In genomic region chr6:107488174-107488874, GRCh38 we compare ENCODE assay signal across 8 cellular contexts. TPM values are rescaled to one million over a fixed set of nuclear protein-coding genes. Genes with fewer than 3 reads are reported as not detected.
DNase-seq lines count a peak whose midpoint lies in the region; ATAC-seq and TF ChIP-seq lines count a peak whose summit lies in the region.

No MANE protein-coding gene starts in this region.

- H3K4me1 ChIP-seq in urinary bladder (ENCODE audit: insufficient read depth) = no peaks in the 10 kb centered on the region

- peaks cover 47% of the 10 kb centered on the region for H3K27me3 Mint-ChIP-seq in activated naive CD4-positive, alpha-beta T cell treated with anti-CD3 and anti-CD28 coated beads, Interleukin-2, amount 50 U/mL, for 24 hours
- peaks cover 34% of the 10 kb centered on the region for H3K27me3 Mint-ChIP-seq in brain
- peaks cover 16% of the 10 kb centered on the region for H3K27me3 Mint-ChIP-seq in memory B cell

- H3K36me3 Mint-ChIP-seq in activated naive CD4-positive, alpha-beta T cell treated with anti-CD3 and anti-CD28 coated beads, Interleukin-2, amount 50 U/mL, for 24 hours = no peaks in the 10 kb centered on the region
- peaks cover 6 to 14% of the 10 kb centered on the region in 2 donors for H3K36me3 Mint-ChIP-seq in activated naive CD4-positive, alpha-beta T cell treated with anti-CD3 and anti-CD28 coated beads, Interleukin-2, amount 50 U/mL, for 72 hours
- H3K36me3 Mint-ChIP-seq in brain = no peaks in the 10 kb centered on the region
- no peaks in the 10 kb centered on the region for H3K36me3 Mint-ChIP-seq in memory B cell

- WGBS in urinary bladder = 20% methylated on average over 27 of the region's 27 CpGs

- peaks cover 20% of the 10 kb centered on the region for H3K4me1 Mint-ChIP-seq in activated naive CD4-positive, alpha-beta T cell treated with anti-CD3 and anti-CD28 coated beads, Interleukin-2, amount 50 U/mL, for 24 hours
- H3K4me1 Mint-ChIP-seq in brain (peaks cover 11% of the 10 kb centered on the region), memory B cell (peaks cover 14% of the 10 kb centered on the region)

- no peak overlapping the region for H3K27ac Mint-ChIP-seq in activated naive CD4-positive, alpha-beta T cell treated with anti-CD3 and anti-CD28 coated beads, Interleukin-2, amount 50 U/mL, for 24 hours
- peak overlapping the region in 1 of 2 donors; percentile 16 for H3K27ac Mint-ChIP-seq in activated naive CD4-positive, alpha-beta T cell treated with anti-CD3 and anti-CD28 coated beads, Interleukin-2, amount 50 U/mL, for 72 hours
- H3K27ac Mint-ChIP-seq in brain = peak overlapping the region; percentile 90 to 98 (median 95)
- peak overlapping the region; percentile 56 for H3K27ac Mint-ChIP-seq in memory B cell

- no peak for TF ChIP-seq CTCF in brain (conservative IDR thresholded peaks at IDR 0.05)

- no peak for ATAC-seq in activated naive CD4-positive, alpha-beta T cell treated with anti-CD3 and anti-CD28 coated beads, Interleukin-2, amount 50 U/mL, for 72 hours
- peak; percentile 26 for ATAC-seq in memory B cell (ENCODE audit: low read depth)
- ATAC-seq in HG02885 (IDR thresholded peaks at IDR 0.05; ENCODE audit: poor library complexity, unreplicated experiment) = no peak

- H3K9me3 Mint-ChIP-seq in activated naive CD4-positive, alpha-beta T cell treated with anti-CD3 and anti-CD28 coated beads, Interleukin-2, amount 50 U/mL, for 24 hours = no peaks in the 10 kb centered on the region
- no peaks in the 10 kb centered on the region for H3K9me3 Mint-ChIP-seq in activated naive CD4-positive, alpha-beta T cell treated with anti-CD3 and anti-CD28 coated beads, Interleukin-2, amount 50 U/mL, for 72 hours
- H3K9me3 Mint-ChIP-seq in brain = no peaks in the 10 kb centered on the region
- no peaks in the 10 kb centered on the region for H3K9me3 Mint-ChIP-seq in memory B cell

- H3K4me3 ChIP-seq in urinary bladder (ENCODE audit: low read depth, low read length) = peak overlapping the region; percentile 85

- peak overlapping the region; percentile 92 for H3K4me3 Mint-ChIP-seq in activated naive CD4-positive, alpha-beta T cell treated with anti-CD3 and anti-CD28 coated beads, Interleukin-2, amount 50 U/mL, for 24 hours
- H3K4me3 Mint-ChIP-seq in brain (peak overlapping the region in 4 of 5 experiments; percentile 95 to 99 (median 98)), memory B cell (peak overlapping the region; percentile 92)

- DNase-seq in activated naive CD4-positive, alpha-beta T cell treated with anti-CD3 and anti-CD28 coated beads, Interleukin-2, amount 50 U/mL, for 72 hours (ENCODE audit: low spot score in 2 of 2) = no peak
- DNase-seq in memory B cell (ENCODE audit: low spot score in 2 of 2) (peak in 1 of 2 donors; percentile 20), T1000 (lab: John Stamatoyannopoulos, UW) (no peak), DMS153 (lab: John Stamatoyannopoulos, UW) (no peak)

- no peak overlapping the region for H3K27ac ChIP-seq in urinary bladder (ENCODE audit: low read depth)

- H3K36me3 ChIP-seq in urinary bladder (ENCODE audit: insufficient read depth) = no peaks in the 10 kb centered on the region

RNA-seq across cellular contexts. Expression of gene SOBP, which starts 1.6 kb away (rescaled TPM):
- under 1 TPM in 1 of 2 donors, not detected in 1; 0.97 TPM for total RNA-seq in activated naive CD4-positive, alpha-beta T cell treated with anti-CD3 and anti-CD28 coated beads, Interleukin-2, amount 50 U/mL, for 72 hours
- 27.2 TPM for polyA plus RNA-seq in brain (ENCODE audit: insufficient read depth, low read depth, low replicate concordance)
- total RNA-seq in urinary bladder = 27.7 TPM
- polyA plus RNA-seq in urinary bladder = 15.3 TPM

RNA-seq across cellular contexts. Expression of gene PDSS2, which starts 29.0 kb away (rescaled TPM):
- 10 to 100 TPM in 1 of 2 donors, 1 to 10 TPM in 1; 9.5 to 14.8 TPM for total RNA-seq in activated naive CD4-positive, alpha-beta T cell treated with anti-CD3 and anti-CD28 coated beads, Interleukin-2, amount 50 U/mL, for 72 hours
- polyA plus RNA-seq in brain (ENCODE audit: insufficient read depth, low read depth, low replicate concordance) (15.3 TPM), urinary bladder (11.1 TPM)
- 22.6 TPM for total RNA-seq in urinary bladder

Comparison
In these comparisons a context has a peak if more than half of its experiments do, and no peak if none do; other contexts are left out.
1. RNA of gene SOBP, which starts 1.6 kb away (total RNA-seq): 27.7 TPM in urinary bladder (single experiment); 0.97 TPM in activated naive CD4-positive, alpha-beta T cell treated with anti-CD3 and anti-CD28 coated beads, Interleukin-2, amount 50 U/mL, for 72 hours; every median in the first group is over 10 times any median in the second.
2. Peak in every context shown above with its lines, with median percentiles within 50 percentile points of each other: H3K4me3 Mint-ChIP-seq.